Comparison of ENCODE assay signal across 8 cellular contexts in the genomic region with DNA sequence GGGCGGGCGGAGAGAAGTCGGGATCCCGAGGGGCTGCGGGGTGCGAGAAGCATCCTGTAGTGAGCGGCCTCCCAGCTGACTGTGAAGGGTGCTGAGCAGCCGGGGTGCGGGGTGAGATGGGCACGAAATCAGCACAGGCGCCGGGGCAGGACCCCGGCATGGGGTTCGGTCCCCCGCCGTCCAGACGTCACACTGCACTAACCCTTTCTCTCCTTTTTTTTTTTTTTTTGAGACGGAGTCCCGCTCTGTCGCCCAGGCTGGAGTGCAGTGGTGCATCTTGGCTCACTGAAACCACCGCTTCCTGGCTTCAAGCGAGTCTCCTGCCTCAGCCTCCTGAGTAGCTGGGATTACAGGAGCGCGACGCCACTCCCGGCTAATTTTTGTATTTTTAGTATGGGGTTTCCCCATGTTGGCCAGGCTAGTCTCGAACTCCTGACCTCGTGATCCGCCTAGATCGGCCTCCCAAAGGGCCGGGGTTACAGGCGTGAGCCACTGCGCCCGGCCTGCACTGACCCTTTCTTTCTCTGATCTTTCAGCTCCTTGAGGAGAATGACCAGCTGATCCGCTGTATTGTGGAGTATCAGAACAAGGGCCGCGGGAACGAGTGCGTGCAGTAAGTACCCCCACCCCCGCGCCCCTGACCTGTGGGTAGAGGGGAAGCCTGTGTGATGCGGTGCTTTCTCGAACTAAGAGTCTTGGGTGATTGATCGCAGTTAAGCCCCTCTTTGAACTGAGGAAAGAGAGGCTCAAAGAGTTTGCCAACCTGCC. TPM values are rescaled to one million over a fixed set of nuclear protein-coding genes. Genes with fewer than 3 reads are reported as not detected.
A peak's percentile ranks its signal among the peaks of the same experiment; 100 is the strongest.
DNase-seq lines count a peak whose midpoint lies in the region; ATAC-seq and TF ChIP-seq lines count a peak whose summit lies in the region.

No MANE protein-coding gene starts in this region.

- no peaks in the 10 kb centered on the region for H3K9me3 ChIP-seq in BLaER1 treated with 17β-estradiol and CSF1 and Interleukin-3, amounts not matched to agents 10 nM and 100 nM (replicated peaks in 1 of 11)
- H3K9me3 ChIP-seq in mesenchymal stem cell (ENCODE audit: control insufficient read depth, low read length) (no peaks in the 10 kb centered on the region), vagina (no peaks in the 10 kb centered on the region)

- TF ChIP-seq POLR2A in vagina (IDR thresholded peaks at IDR 0.05) = no peak

- peaks cover 28% of the 10 kb centered on the region for H3K36me3 Mint-ChIP-seq in MCF 10A (ENCODE audit: insufficient read depth, unreplicated experiment)

- POLR2A ChIA-PET in MCF 10A (lab: Yijun Ruan, JAX) = interaction anchor here (0.7 to 3.9 kb wide), 16 partner anchors 10 to 556 kb away, joined by 3 to 94 read pairs (median 3); a partner anchor contains a TSS

- H3K14ac ChIP-seq in mesenchymal stem cell (ENCODE audit: low read length in 2 of 2) = no peak overlapping the region

- H3K23ac ChIP-seq in mesenchymal stem cell (ENCODE audit: low read length in 2 of 2) = no peak overlapping the region

- no peaks in the 10 kb centered on the region for H3K27me3 ChIP-seq in BLaER1 treated with 17β-estradiol and CSF1 and Interleukin-3, amounts not matched to agents 10 nM and 100 nM
- H3K27me3 ChIP-seq in mesenchymal stem cell (ENCODE audit: control insufficient read depth in 1 of 2, insufficient read depth in 1 of 2, low read length in 2 of 2) (no peaks in the 10 kb centered on the region), vagina (no peaks in the 10 kb centered on the region)

- peak overlapping the region; percentile 83 for H3K4me3 Mint-ChIP-seq in MCF 10A (ENCODE audit: unreplicated experiment)

- no peak overlapping the region for H4K91ac ChIP-seq in mesenchymal stem cell (ENCODE audit: low read length)

- ATAC-seq in sciatic nerve (no peak), HG02763 (IDR thresholded peaks at IDR 0.05; ENCODE audit: unreplicated experiment) (no peak)

- no peak overlapping the region for H4K8ac ChIP-seq in mesenchymal stem cell (ENCODE audit: low read length)

- WGBS in mesenchymal stem cell = 13% methylated on average over 31 of the region's 44 CpGs

- H2BK120ac ChIP-seq in mesenchymal stem cell (ENCODE audit: low read depth, low read length) = no peak overlapping the region

- H3K4ac ChIP-seq in mesenchymal stem cell (ENCODE audit: low read depth in 1 of 2, low read length in 2 of 2) = peak overlapping the region in 1 of 2 experiments; percentile 73

- no peak for TF ChIP-seq CTCF in MCF 10A (IDR thresholded peaks at IDR 0.05; ENCODE audit: unreplicated experiment)
- no peak for TF ChIP-seq CTCF in vagina (IDR thresholded peaks at IDR 0.05)

- no peaks in the 10 kb centered on the region for H3K9me3 Mint-ChIP-seq in MCF 10A (ENCODE audit: unreplicated experiment)

- no peaks in the 10 kb centered on the region for H3K27me3 Mint-ChIP-seq in MCF 10A (ENCODE audit: insufficient read depth, unreplicated experiment)

- intact Hi-C loops in MCF 10A (cut with micrococcal nuclease) (loop anchor here (1.0 kb wide), 2 partner anchors 9 kb away; a partner anchor contains a TSS), vagina (cut with DNase I) (loop anchor here (2.0 kb wide), 1 partner anchor 64 kb away; no protein-coding TSS in a partner anchor), sciatic nerve (cut with DNase I) (loop anchor here (10.0 kb wide), 1 partner anchor 64 kb away; a partner anchor contains a TSS)

- H3K4me2 ChIP-seq in BLaER1 treated with 17β-estradiol and CSF1 and Interleukin-3, amounts not matched to agents 10 nM and 100 nM = peak overlapping the region; percentile 86 to 100 (median 90)
- H3K4me2 ChIP-seq in mesenchymal stem cell (ENCODE audit: low read length, poor library complexity, severe bottlenecking) = peak overlapping the region; percentile 60

- H3K36me3 ChIP-seq in BLaER1 treated with 17β-estradiol and CSF1 and Interleukin-3, amounts not matched to agents 10 nM and 100 nM = peaks cover 17 to 46% (median 42%) of the 10 kb centered on the region in 11 experiments
- H3K36me3 ChIP-seq in mesenchymal stem cell (ENCODE audit: control insufficient read depth in 1 of 2, insufficient read depth in 2 of 2, low read depth in 1 of 2, low read length in 2 of 2) (peaks cover 0 to 35% of the 10 kb centered on the region in 2 experiments), vagina (no peaks in the 10 kb centered on the region)

- no peak for DNase-seq in Jurkat, Clone E6-1 (ENCODE audit: low read depth, low spot score)
- DNase-seq in MCF 10A (ENCODE audit: unreplicated experiment) = no peak
- DNase-seq in mesenchymal stem cell = peak; percentile 39
- no peak for DNase-seq in vagina (ENCODE audit: extremely low spot score in 2 of 2)
- DNase-seq in NCI-H2171 treated with DMSO at 0.1 percent for 48 hours (lab: John Stamatoyannopoulos, UW) = no peak
- DNase-seq in sciatic nerve (ENCODE audit: low spot score) = no peak

- H2BK5ac ChIP-seq in mesenchymal stem cell (ENCODE audit: low read depth, low read length, poor library complexity, severe bottlenecking) = no peak overlapping the region

- peak overlapping the region in 1 of 2 experiments; percentile 64 for H3K18ac ChIP-seq in mesenchymal stem cell (ENCODE audit: low read depth in 1 of 2, low read length in 2 of 2)

- peak overlapping the region; percentile 63 to 91 (median 74) for H3K4me3 ChIP-seq in BLaER1 treated with 17β-estradiol and CSF1 and Interleukin-3, amounts not matched to agents 10 nM and 100 nM
- peak overlapping the region; percentile 71 for H3K4me3 ChIP-seq in Jurkat, Clone E6-1 (ENCODE audit: low read length)
- peak overlapping the region; percentile 72 to 84 for H3K4me3 ChIP-seq in mesenchymal stem cell (ENCODE audit: insufficient read depth in 1 of 2, low read depth in 1 of 2, low read length in 2 of 2)
- H3K4me3 ChIP-seq in vagina = peak overlapping the region; percentile 66 to 73

- CTCF ChIA-PET in MCF 10A (lab: Yijun Ruan, JAX) = interaction anchor here (0.6 to 3.0 kb wide), 10 partner anchors 9 to 158 kb away, joined by 3 to 11 read pairs (median 4); a partner anchor contains a TSS

- no peak overlapping the region for H2AK5ac ChIP-seq in mesenchymal stem cell (ENCODE audit: low read length, severe bottlenecking)

- peak overlapping the region; percentile 64 to 94 (median 89) for H3K27ac ChIP-seq in BLaER1 treated with 17β-estradiol and CSF1 and Interleukin-3, amounts not matched to agents 10 nM and 100 nM
- H3K27ac ChIP-seq in mesenchymal stem cell (ENCODE audit: low read length, poor library complexity, severe bottlenecking) (peak overlapping the region; percentile 22), vagina (peak overlapping the region; percentile 88)

- peaks cover 4% of the 10 kb centered on the region for H3K79me1 ChIP-seq in mesenchymal stem cell (replicated peaks; ENCODE audit: low read length, poor library complexity, severe bottlenecking)

- peaks cover 31 to 42% (median 38%) of the 10 kb centered on the region in 10 experiments for H3K4me1 ChIP-seq in BLaER1 treated with 17β-estradiol and CSF1 and Interleukin-3, amounts not matched to agents 10 nM and 100 nM
- H3K4me1 ChIP-seq in mesenchymal stem cell (ENCODE audit: control insufficient read depth, insufficient read depth, low read depth, low read length) = peaks cover 6% of the 10 kb centered on the region
- peaks cover 22% of the 10 kb centered on the region for H3K4me1 ChIP-seq in vagina

- peak overlapping the region; percentile 52 for H3K27ac Mint-ChIP-seq in MCF 10A (ENCODE audit: low read depth, unreplicated experiment)

- no peak overlapping the region for H2BK12ac ChIP-seq in mesenchymal stem cell (ENCODE audit: low read length in 2 of 2)

- peaks cover 14% of the 10 kb centered on the region for H3K4me1 Mint-ChIP-seq in MCF 10A (ENCODE audit: insufficient read depth, unreplicated experiment)

- H2AFZ ChIP-seq in mesenchymal stem cell (ENCODE audit: low read depth, low read length) = no peak overlapping the region

- H2BK15ac ChIP-seq in mesenchymal stem cell (ENCODE audit: low read depth, poor library complexity, severe bottlenecking) = no peak overlapping the region

- peak overlapping the region; percentile 75 to 92 (median 90) for H3K9ac ChIP-seq in BLaER1 treated with 17β-estradiol and CSF1 and Interleukin-3, amounts not matched to agents 10 nM and 100 nM
- H3K9ac ChIP-seq in mesenchymal stem cell (ENCODE audit: low read length) = peak overlapping the region; percentile 93

- no TSS peak for BruUV-seq in MCF 10A (replicated peaks; lab: Mats Ljungman, UMichigan)

- H4K20me1 ChIP-seq in BLaER1 treated with 17β-estradiol and CSF1 and Interleukin-3, amounts not matched to agents 10 nM and 100 nM = peaks cover 0 to 38% (median 8%) of the 10 kb centered on the region in 11 experiments; a peak in 9 of 22 replicates

RNA-seq across cellular contexts. Expression of a gene that starts 0.5 kb away (rescaled TPM):
- 58.8 TPM for polyA plus RNA-seq in Jurkat, Clone E6-1 (2012; ENCODE audit: insufficient read depth, insufficient read length)
- total RNA-seq in MCF 10A (2022) = 22.1 and 26.2 TPM in 2 replicates
- 39.2 TPM for polyA plus RNA-seq in mesenchymal stem cell (2013, experiment 1 of 2)
- polyA plus RNA-seq in mesenchymal stem cell (2013, experiment 2 of 2) = 42.8 TPM
- 19.2 TPM for total RNA-seq in vagina
- 16.0 TPM for total RNA-seq in sciatic nerve

RNA-seq across cellular contexts. Expression of a gene that starts 9.3 kb away (rescaled TPM):
- 54.4 TPM for polyA plus RNA-seq in Jurkat, Clone E6-1 (2012; ENCODE audit: insufficient read depth, insufficient read length)
- total RNA-seq in MCF 10A (2022) (63.4 and 63.5 TPM in 2 replicates), vagina (128 TPM), sciatic nerve (149 TPM)
- 26.4 TPM for polyA plus RNA-seq in mesenchymal stem cell (2013, experiment 1 of 2)
- 22.4 TPM for polyA plus RNA-seq in mesenchymal stem cell (2013, experiment 2 of 2)

RNA-seq across cellular contexts. Expression of a gene that starts 9.4 kb away (rescaled TPM):
- polyA plus RNA-seq in Jurkat, Clone E6-1 (2012; ENCODE audit: insufficient read depth, insufficient read length) = 34.4 TPM
- total RNA-seq in MCF 10A (2022) (52.1 and 55.7 TPM in 2 replicates), vagina (27.5 TPM), sciatic nerve (59.5 TPM)
- 42.5 TPM for polyA plus RNA-seq in mesenchymal stem cell (2013, experiment 1 of 2)
- 45.2 TPM for polyA plus RNA-seq in mesenchymal stem cell (2013, experiment 2 of 2)

Comparison
In these comparisons a context has a peak if more than half of its experiments do, and no peak if none do; other contexts are left out.
1. H3K27ac ChIP-seq: peak in every context shown above with its lines; median percentile 89 in BLaER1 treated with 17β-estradiol and CSF1 and Interleukin-3, amounts not matched to agents 10 nM and 100 nM; 88 in vagina; 22 in mesenchymal stem cell.